In genomic region chr15:45341775-45342174, GRCh38 we compare ENCODE assay signal across 32 cellular contexts. TPM values are rescaled to one million over a fixed set of nuclear protein-coding genes. Genes with fewer than 3 reads are reported as not detected.
"Had no signal": no experiment of that assay in that cellular context is flagged by ENCODE, and none has a peak within 500 bp of the region (broad histone marks: within the 10 kb centered on the region; RNA-seq: fewer than 3 reads in every experiment).

No MANE protein-coding gene starts in this region.

- H3K27me3 ChIP-seq: adrenal gland, breast epithelium, cardiac muscle cell, colonic mucosa, esophagus squamous epithelium had no signal

- FAIRE-seq: endometrium, endothelial cell of umbilical vein had no signal

- H3K9me3 ChIP-seq: adrenal gland, breast epithelium, colonic mucosa, esophagus squamous epithelium, gastroesophageal sphincter, heart right ventricle had no signal

- H3K27ac ChIP-seq: adrenal gland, breast epithelium, cardiac muscle cell, colonic mucosa, epithelial cell of prostate, esophagus squamous epithelium, gastroesophageal sphincter, heart right ventricle had no signal

- H3K4me1 ChIP-seq: adrenal gland, breast epithelium, colonic mucosa, gastroesophageal sphincter had no signal

- DNase-seq: activated CD4-positive, alpha-beta memory T cell treated with anti-CD3 and anti-CD28 coated beads for 36 hours; activated CD4-positive, alpha-beta T cell treated with anti-CD3 and anti-CD28 coated beads for 36 hours; activated CD4-positive, alpha-beta T cell treated with anti-CD3 and anti-CD28 coated beads, Interleukin-2, amount 10 ng/mL, durations not matched to agents 24 days and 14 days; activated CD4-positive, CD25-positive, alpha-beta regulatory T cell; activated CD4-positive, CD25-positive, alpha-beta regulatory T cell treated with anti-CD3 and anti-CD28 coated beads, Interleukin-2, amount 50 U/mL, for 72 hours; activated CD8-positive, alpha-beta memory T cell treated with anti-CD3 and anti-CD28 coated beads, Interleukin-2, amount 10 ng/mL, durations not matched to agents 7 days and 5 days; activated CD8-positive, alpha-beta memory T cell treated with anti-CD3 and anti-CD28 coated beads, Interleukin-2, amount 50 U/mL, for 4 hours; activated CD8-positive, alpha-beta T cell treated with anti-CD3 and anti-CD28 coated beads, Interleukin-2, amount 10 ng/mL, durations not matched to agents 7 days and 5 days; activated effector memory CD4-positive, alpha-beta T cell treated with anti-CD3 and anti-CD28 coated beads, Interleukin-2, amount 50 U/mL, for 16 hours; activated naive CD4-positive, alpha-beta T cell treated with anti-CD3 and anti-CD28 coated beads for 36 hours; activated naive CD8-positive, alpha-beta T cell treated with anti-CD3 and anti-CD28 coated beads for 36 hours; activated naive CD8-positive, alpha-beta T cell treated with anti-CD3 and anti-CD28 coated beads, Interleukin-2, amount 50 U/mL, for 24 hours; activated T-cell treated with anti-CD3 and anti-CD28 coated beads, Interleukin-2, amount 50 U/mL, for 1 hour; activated T-cell treated with anti-CD3 and anti-CD28 coated beads, Interleukin-2, amount 50 U/mL, for 48 hours; adrenal gland; amygdala; aorta; central memory CD4-positive, alpha-beta T cell; cerebellar nuclear complex; colonic mucosa; effector CD8-positive, alpha-beta T cell; esophagus squamous epithelium; foreskin melanocyte; heart right ventricle; T-helper 2 cell had no signal

- ATAC-seq: activated CD4-positive, alpha-beta T cell treated with anti-CD3 and anti-CD28 coated beads for 36 hours; activated CD8-positive, alpha-beta memory T cell treated with anti-CD3 and anti-CD28 coated beads, Interleukin-2, amount 10 ng/mL, durations not matched to agents 7 days and 5 days; activated CD8-positive, alpha-beta T cell treated with anti-CD3 and anti-CD28 coated beads, Interleukin-2, amount 10 ng/mL, durations not matched to agents 7 days and 5 days; activated naive CD8-positive, alpha-beta T cell treated with anti-CD3 and anti-CD28 coated beads, Interleukin-2, amount 50 U/mL, for 24 hours; gastroesophageal sphincter; heart right ventricle had no signal

- H3K4me3 ChIP-seq: adrenal gland, breast epithelium, cardiac muscle cell, colonic mucosa, esophagus squamous epithelium, gastroesophageal sphincter, heart right ventricle had no signal

- H3K36me3 ChIP-seq: adrenal gland, breast epithelium, cardiac muscle cell, colonic mucosa, esophagus squamous epithelium, gastroesophageal sphincter, heart right ventricle had no signal

RNA-seq across cellular contexts. Expression of gene GATM, which starts 36.6 kb away (rescaled TPM):
- total RNA-seq: glomerular endothelial cell had no signal
